ENCODE assay signal across 14 cellular contexts in the genomic region with DNA sequence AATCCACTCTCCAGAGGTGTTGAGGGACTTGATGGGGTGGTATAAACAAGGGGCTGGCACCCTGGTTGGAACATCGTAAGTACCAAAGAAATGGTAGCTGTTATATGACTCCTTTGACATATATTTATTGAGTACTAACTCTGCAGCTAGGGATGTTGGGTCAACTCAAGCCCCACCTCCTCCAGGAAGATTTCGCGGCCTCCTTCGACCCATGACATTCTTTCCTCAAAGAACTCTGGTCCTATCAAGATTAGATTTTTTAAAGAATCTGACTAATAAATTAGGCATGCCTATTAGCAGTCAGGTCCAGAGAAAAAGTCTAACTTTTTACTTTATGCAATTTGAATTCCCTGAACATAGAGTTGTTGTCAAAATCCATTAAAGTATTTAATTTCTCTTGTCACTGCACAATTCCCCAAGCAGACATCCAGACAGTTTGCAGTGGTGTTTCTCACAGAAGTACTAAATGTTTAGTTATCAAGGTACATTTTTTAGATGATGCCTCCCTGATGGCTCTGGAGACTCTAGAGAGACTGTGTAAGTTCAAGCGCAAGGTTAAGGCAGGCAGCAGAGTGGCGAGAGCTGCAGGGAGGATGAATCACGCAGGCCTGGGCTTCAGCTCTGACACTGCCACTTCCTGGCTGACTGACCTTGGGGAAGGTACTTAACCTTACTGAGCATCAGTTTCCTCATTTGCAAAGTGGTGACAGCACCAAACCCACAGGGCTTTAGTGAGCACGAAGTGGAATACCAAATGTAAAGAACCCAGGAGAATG.
DNase-seq lines count a peak whose midpoint lies in the region; ATAC-seq and TF ChIP-seq lines count a peak whose summit lies in the region.
"Had no signal": no experiment of that assay in that cellular context is flagged by ENCODE, and none has a peak within 500 bp of the region (broad histone marks: within the 10 kb centered on the region; RNA-seq: fewer than 3 reads in every experiment).

No MANE protein-coding gene starts in this region.

- no peak overlapping the region for H2AFZ ChIP-seq in Karpas-422 (ENCODE audit: low read length)

- H3K27ac ChIP-seq in BLaER1 (no peak overlapping the region), Karpas-422 (ENCODE audit: low read length) (no peak overlapping the region), right lobe of liver (no peak overlapping the region)
- H3K27ac ChIP-seq: SJSA1, skin epidermis had no signal

- H3K4me3 Mint-ChIP-seq in chondrocyte (ENCODE audit: unreplicated experiment) (no peak overlapping the region), memory B cell (no peak overlapping the region), T-helper 17 cell (no peak overlapping the region)

- TF ChIP-seq CTCF in chondrocyte (IDR thresholded peaks at IDR 0.05) (no peak), right lobe of liver (IDR thresholded peaks at IDR 0.05) (no peak)

- H4K20me1 ChIP-seq in BLaER1 (no peaks in the 10 kb centered on the region), Karpas-422 (ENCODE audit: insufficient read depth, low read depth, low read length) (no peaks in the 10 kb centered on the region)

- H3K4me1 ChIP-seq in BLaER1 (peaks cover 65% of the 10 kb centered on the region), Karpas-422 (ENCODE audit: low read length) (peaks cover 24% of the 10 kb centered on the region), right lobe of liver (no peaks in the 10 kb centered on the region)

- in situ Hi-C loops in G401 (cut with HindIII; ENCODE audit: low sequenced_read_pairs): no loop called here

- H3K27me3 Mint-ChIP-seq in chondrocyte (ENCODE audit: low read depth) (peaks cover 4% of the 10 kb centered on the region), memory B cell (peaks cover 1% of the 10 kb centered on the region), T-helper 17 cell (peaks cover 7% of the 10 kb centered on the region)

- peak overlapping the region; percentile 25 for H3K27ac Mint-ChIP-seq in chondrocyte (ENCODE audit: unreplicated experiment)
- H3K27ac Mint-ChIP-seq in memory B cell: no peak overlapping the region
- H3K27ac Mint-ChIP-seq in T-helper 17 cell: no peak overlapping the region
- H3K27ac Mint-ChIP-seq: activated naive CD4-positive, alpha-beta T cell treated with anti-CD3 and anti-CD28 coated beads, Interleukin-2, amount 50 U/mL, for 72 hours had no signal

- H3K9me3 ChIP-seq in BLaER1 (no peaks in the 10 kb centered on the region), Karpas-422 (ENCODE audit: low read length) (no peaks in the 10 kb centered on the region), T-helper 17 cell (ENCODE audit: control insufficient read depth, low read length, poor library complexity, severe bottlenecking) (no peaks in the 10 kb centered on the region), right lobe of liver (no peaks in the 10 kb centered on the region)
- H3K9me3 ChIP-seq: SJSA1 had no signal

- H3K36me3 Mint-ChIP-seq in chondrocyte (ENCODE audit: low read depth): peaks cover 7% of the 10 kb centered on the region
- H3K36me3 Mint-ChIP-seq in memory B cell: no peaks in the 10 kb centered on the region
- H3K36me3 Mint-ChIP-seq in T-helper 17 cell (ENCODE audit: low read depth): peaks cover 4% of the 10 kb centered on the region
- H3K36me3 Mint-ChIP-seq: activated naive CD4-positive, alpha-beta T cell treated with anti-CD3 and anti-CD28 coated beads, Interleukin-2, amount 50 U/mL, for 72 hours had no signal

- H3K36me3 ChIP-seq in BLaER1: no peaks in the 10 kb centered on the region
- H3K36me3 ChIP-seq in Karpas-422 (ENCODE audit: insufficient read depth, low read length): no peaks in the 10 kb centered on the region
- no peaks in the 10 kb centered on the region for H3K36me3 ChIP-seq in right lobe of liver
- H3K36me3 ChIP-seq: SJSA1 had no signal

- no peaks in the 10 kb centered on the region for H3K9me2 ChIP-seq in Karpas-422 (replicated peaks; ENCODE audit: insufficient read depth, low read length)

- H3K4me3 ChIP-seq in BLaER1 (no peak overlapping the region), Karpas-422 (ENCODE audit: low read length) (no peak overlapping the region), right lobe of liver (no peak overlapping the region)
- H3K4me3 ChIP-seq: SJSA1, skin epidermis had no signal

- H3K79me2 ChIP-seq in Karpas-422 (ENCODE audit: low read length): no peaks in the 10 kb centered on the region

- ATAC-seq in memory B cell (ENCODE audit: low read depth): peak; percentile 32
- no peak for ATAC-seq in T-helper 17 cell
- no peak for ATAC-seq in right lobe of liver

- H3K9me3 Mint-ChIP-seq in chondrocyte (ENCODE audit: low read depth) (no peaks in the 10 kb centered on the region), memory B cell (no peaks in the 10 kb centered on the region)
- H3K9me3 Mint-ChIP-seq: activated naive CD4-positive, alpha-beta T cell treated with anti-CD3 and anti-CD28 coated beads, Interleukin-2, amount 50 U/mL, for 72 hours had no signal

- DNase-seq in Karpas-422: peak; percentile 45
- no peak for DNase-seq in chondrocyte (ENCODE audit: low spot score)
- DNase-seq in memory B cell (ENCODE audit: low spot score in 2 of 2): no peak
- no peak for DNase-seq in DMS153 treated with DMSO at 0.1 percent for 48 hours (lab: John Stamatoyannopoulos, UW; ENCODE audit: unreplicated experiment)
- DNase-seq in T-helper 17 cell: no peak
- DNase-seq in right lobe of liver: no peak
- DNase-seq in G401 (ENCODE audit: low spot score): no peak
- DNase-seq: activated CD4-positive, alpha-beta T cell treated with anti-CD3 and anti-CD28 coated beads, Interleukin-2, amount 50 U/mL, for 4 hours; effector memory CD4-positive, alpha-beta T cell; KBM-7 had no signal

- H3K9ac ChIP-seq in BLaER1 (no peak overlapping the region), Karpas-422 (ENCODE audit: low read length) (no peak overlapping the region)

- H3K27me3 ChIP-seq in BLaER1 (no peaks in the 10 kb centered on the region), Karpas-422 (ENCODE audit: low read length) (no peaks in the 10 kb centered on the region), right lobe of liver (no peaks in the 10 kb centered on the region)
- H3K27me3 ChIP-seq: SJSA1 had no signal

- H3K4me2 ChIP-seq in BLaER1: peak overlapping the region; percentile 87
- H3K4me2 ChIP-seq in Karpas-422 (ENCODE audit: low read depth, low read length, poor library complexity, severe bottlenecking): peak overlapping the region; percentile 19

- WGBS in right lobe of liver (ENCODE audit: insufficient coverage, low coverage, low lambda C conversion rate, missing lambda C conversion rate): 92% methylated on average over 6 of the region's 8 CpGs

- intact Hi-C loops in right lobe of liver (cut with DNase I): no loop called here

- H3K4me1 Mint-ChIP-seq in chondrocyte (ENCODE audit: low read depth): peaks cover 63% of the 10 kb centered on the region
- H3K4me1 Mint-ChIP-seq in memory B cell: peaks cover 16% of the 10 kb centered on the region
- H3K4me1 Mint-ChIP-seq in T-helper 17 cell: no peaks in the 10 kb centered on the region

- no peak for TF ChIP-seq POLR2A in right lobe of liver (IDR thresholded peaks at IDR 0.05)
